In genomic region chr1:216771922-216772321, GRCh38 we compare ENCODE assay signal across 1 cellular context.
TF ChIP-seq lines count a peak whose summit lies in the region.

No MANE protein-coding gene starts in this region.

TF ChIP-seq in WTC11, 78 proteins besides CTCF, POLR2A, EP300 and RAD21 (continued from another document):
- no peak for TF ChIP-seq ZBTB43 (CRISPR knock-in tag; IDR thresholded peaks at IDR 0.05)
- TF ChIP-seq TEAD1 (CRISPR knock-in tag; IDR thresholded peaks at IDR 0.05): no peak
- TF ChIP-seq, protein P1, sequence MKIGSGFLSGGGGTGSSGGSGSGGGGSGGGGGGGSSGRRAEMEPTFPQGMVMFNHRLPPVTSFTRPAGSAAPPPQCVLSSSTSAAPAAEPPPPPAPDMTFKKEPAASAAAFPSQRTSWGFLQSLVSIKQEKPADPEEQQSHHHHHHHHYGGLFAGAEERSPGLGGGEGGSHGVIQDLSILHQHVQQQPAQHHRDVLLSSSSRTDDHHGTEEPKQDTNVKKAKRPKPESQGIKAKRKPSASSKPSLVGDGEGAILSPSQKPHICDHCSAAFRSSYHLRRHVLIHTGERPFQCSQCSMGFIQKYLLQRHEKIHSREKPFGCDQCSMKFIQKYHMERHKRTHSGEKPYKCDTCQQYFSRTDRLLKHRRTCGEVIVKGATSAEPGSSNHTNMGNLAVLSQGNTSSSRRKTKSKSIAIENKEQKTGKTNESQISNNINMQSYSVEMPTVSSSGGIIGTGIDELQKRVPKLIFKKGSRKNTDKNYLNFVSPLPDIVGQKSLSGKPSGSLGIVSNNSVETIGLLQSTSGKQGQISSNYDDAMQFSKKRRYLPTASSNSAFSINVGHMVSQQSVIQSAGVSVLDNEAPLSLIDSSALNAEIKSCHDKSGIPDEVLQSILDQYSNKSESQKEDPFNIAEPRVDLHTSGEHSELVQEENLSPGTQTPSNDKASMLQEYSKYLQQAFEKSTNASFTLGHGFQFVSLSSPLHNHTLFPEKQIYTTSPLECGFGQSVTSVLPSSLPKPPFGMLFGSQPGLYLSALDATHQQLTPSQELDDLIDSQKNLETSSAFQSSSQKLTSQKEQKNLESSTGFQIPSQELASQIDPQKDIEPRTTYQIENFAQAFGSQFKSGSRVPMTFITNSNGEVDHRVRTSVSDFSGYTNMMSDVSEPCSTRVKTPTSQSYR (CRISPR knock-in tag; IDR thresholded peaks at IDR 0.05): no peak
- no peak for TF ChIP-seq GRHL2 (CRISPR knock-in tag; IDR thresholded peaks at IDR 0.05; ENCODE audit: insufficient replicate concordance, severe bottlenecking)
- TF ChIP-seq, protein P2, sequence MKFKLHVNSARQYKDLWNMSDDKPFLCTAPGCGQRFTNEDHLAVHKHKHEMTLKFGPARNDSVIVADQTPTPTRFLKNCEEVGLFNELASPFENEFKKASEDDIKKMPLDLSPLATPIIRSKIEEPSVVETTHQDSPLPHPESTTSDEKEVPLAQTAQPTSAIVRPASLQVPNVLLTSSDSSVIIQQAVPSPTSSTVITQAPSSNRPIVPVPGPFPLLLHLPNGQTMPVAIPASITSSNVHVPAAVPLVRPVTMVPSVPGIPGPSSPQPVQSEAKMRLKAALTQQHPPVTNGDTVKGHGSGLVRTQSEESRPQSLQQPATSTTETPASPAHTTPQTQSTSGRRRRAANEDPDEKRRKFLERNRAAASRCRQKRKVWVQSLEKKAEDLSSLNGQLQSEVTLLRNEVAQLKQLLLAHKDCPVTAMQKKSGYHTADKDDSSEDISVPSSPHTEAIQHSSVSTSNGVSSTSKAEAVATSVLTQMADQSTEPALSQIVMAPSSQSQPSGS (CRISPR knock-in tag; IDR thresholded peaks at IDR 0.05; ENCODE audit: borderline replicate concordance, low read depth): no peak
- TF ChIP-seq GABPB1 (CRISPR knock-in tag; IDR thresholded peaks at IDR 0.05): no peak
- TF ChIP-seq, protein P3, sequence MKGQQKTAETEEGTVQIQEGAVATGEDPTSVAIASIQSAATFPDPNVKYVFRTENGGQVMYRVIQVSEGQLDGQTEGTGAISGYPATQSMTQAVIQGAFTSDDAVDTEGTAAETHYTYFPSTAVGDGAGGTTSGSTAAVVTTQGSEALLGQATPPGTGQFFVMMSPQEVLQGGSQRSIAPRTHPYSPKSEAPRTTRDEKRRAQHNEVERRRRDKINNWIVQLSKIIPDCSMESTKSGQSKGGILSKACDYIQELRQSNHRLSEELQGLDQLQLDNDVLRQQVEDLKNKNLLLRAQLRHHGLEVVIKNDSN (CRISPR knock-in tag; IDR thresholded peaks at IDR 0.05): no peak
- TF ChIP-seq FOXJ3 (CRISPR knock-in tag; IDR thresholded peaks at IDR 0.05; ENCODE audit: borderline replicate concordance): no peak
- TF ChIP-seq RELA (CRISPR knock-in tag; IDR thresholded peaks at IDR 0.05; ENCODE audit: borderline replicate concordance): no peak
